ENCODE assay signal across 8 cellular contexts in genomic region chr10:74589226-74589673, GRCh38.
DNase-seq lines count a peak whose midpoint lies in the region.

No MANE protein-coding gene starts in this region.

- peak; percentile 85 for DNase-seq in activated gamma-delta T cell treated with Interleukin-2 at 50 U/mL for 16 hours
- no peak for DNase-seq in activated gamma-delta T cell (lab: John Stamatoyannopoulos, UW)
- peak; percentile 91 for DNase-seq in NCI-H2227 treated with DMSO at 0.1 percent for 48 hours (lab: John Stamatoyannopoulos, UW)
- DNase-seq in activated CD8-positive, alpha-beta memory T cell treated with anti-CD3 and anti-CD28 coated beads for 1 hour (ENCODE audit: extremely low read depth in 1 of 2, low read depth in 1 of 2): peak; percentile 72 to 77
- DNase-seq in effector CD8-positive, alpha-beta T cell (lab: John Stamatoyannopoulos, UW): peak; percentile 77
- peak; percentile 59 to 68 for DNase-seq in stimulated activated CD8-positive, alpha-beta memory T cell treated with anti-CD3 and anti-CD28 coated beads, Interleukin-15, amount 100 ng/mL, for 48 hours (ENCODE audit: low read depth in 2 of 2)
- DNase-seq in NOMO-1 (lab: John Stamatoyannopoulos, UW; ENCODE audit: unreplicated experiment in 2 of 2): no peak

- H3K9me3 ChIP-seq in mesodermal cell (ENCODE audit: control insufficient read depth, low read length): no peaks in the 10 kb centered on the region

- peaks cover 4% of the 10 kb centered on the region for H3K36me3 ChIP-seq in mesodermal cell (ENCODE audit: control insufficient read depth, insufficient read depth, low read length)

- H3K27ac ChIP-seq in mesodermal cell (ENCODE audit: low read depth, low read length, severe bottlenecking): peak overlapping the region; percentile 66

- WGBS in mesodermal cell (ENCODE audit: insufficient coverage in 2 of 2), 2 experiments: 68 to 90% methylated on average over 4 of the region's 6 CpGs

- H3K4me3 ChIP-seq in mesodermal cell (ENCODE audit: extremely low read depth, insufficient read depth, low read length, poor library complexity, severe bottlenecking): no peak overlapping the region

- H3K4me1 ChIP-seq in mesodermal cell (ENCODE audit: control insufficient read depth, insufficient read depth, low read length, poor library complexity, severe bottlenecking): peaks cover 6% of the 10 kb centered on the region

Comparison
In these comparisons a context has a peak if more than half of its experiments do, and no peak if none do; other contexts are left out.
1. DNase-seq: peak in activated gamma-delta T cell treated with Interleukin-2 at 50 U/mL for 16 hours (single experiment), NCI-H2227 treated with DMSO at 0.1 percent for 48 hours (single experiment), activated CD8-positive, alpha-beta memory T cell treated with anti-CD3 and anti-CD28 coated beads for 1 hour (2 of 2), effector CD8-positive, alpha-beta T cell (single experiment) and stimulated activated CD8-positive, alpha-beta memory T cell treated with anti-CD3 and anti-CD28 coated beads, Interleukin-15, amount 100 ng/mL, for 48 hours (2 of 2); none in activated gamma-delta T cell (single experiment) and NOMO-1 (0 of 2).